ENCODE assay signal across 9 cellular contexts in the genomic region with DNA sequence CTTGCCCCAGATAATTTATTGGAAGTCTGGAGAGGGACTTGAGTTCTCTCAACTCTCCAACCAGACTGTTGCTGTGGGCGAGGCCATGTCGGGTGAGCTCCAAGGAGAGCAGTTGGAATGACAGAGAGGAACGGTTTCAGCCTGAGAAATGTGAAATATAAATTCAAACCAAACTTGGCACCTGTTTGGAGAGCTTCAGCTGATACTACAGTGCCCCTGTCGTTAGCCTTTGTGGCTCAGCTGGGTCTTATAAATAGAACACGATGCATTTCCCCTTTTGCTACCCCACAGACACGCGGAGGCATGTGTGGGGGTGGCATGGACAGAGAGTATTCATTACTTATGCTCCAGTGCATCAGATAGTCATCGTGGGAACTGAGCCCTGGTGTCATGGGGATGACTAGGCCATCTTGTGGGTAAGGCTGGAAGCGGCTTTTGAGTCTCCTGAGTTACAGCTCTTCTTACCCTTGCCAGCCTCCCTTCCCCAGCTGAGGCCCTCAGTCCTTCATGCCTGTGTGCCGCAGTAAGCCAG. TPM values are rescaled to one million over a fixed set of nuclear protein-coding genes. Genes with fewer than 3 reads are reported as not detected.
DNase-seq lines count a peak whose midpoint lies in the region; ATAC-seq, FAIRE-seq and TF ChIP-seq lines count a peak whose summit lies in the region.
"Had no signal": no experiment of that assay in that cellular context is flagged by ENCODE, and none has a peak within 500 bp of the region (broad histone marks: within the 10 kb centered on the region; RNA-seq: fewer than 3 reads in every experiment).

No MANE protein-coding gene starts in this region.

- intact Hi-C loops in ascending aorta (cut with DNase I): loop anchor here (2.0 kb wide), 1 partner anchor 24 kb away; no protein-coding TSS in a partner anchor
- intact Hi-C loops in kidney (cut with DNase I): no loop called here

- TF ChIP-seq CTCF in ascending aorta (IDR thresholded peaks at IDR 0.05): no peak
- TF ChIP-seq CTCF in kidney (IDR thresholded peaks at IDR 0.05; ENCODE audit: borderline replicate concordance, extremely low read depth, insufficient read depth): peak; percentile 39

- H3K36me3 ChIP-seq in ascending aorta (no peaks in the 10 kb centered on the region), kidney (ENCODE audit: control insufficient read depth in 1 of 2, insufficient read depth in 2 of 2, low read length in 2 of 2) (no peaks in the 10 kb centered on the region)

- H3K9me3 ChIP-seq in ascending aorta (no peaks in the 10 kb centered on the region), kidney (ENCODE audit: control insufficient read depth in 1 of 2, low read length in 2 of 2) (no peaks in the 10 kb centered on the region)

- peak overlapping the region in 1 of 2 donors; percentile 40 for H3K4me3 ChIP-seq in ascending aorta
- peak overlapping the region in 1 of 2 donors; percentile 16 for H3K4me3 ChIP-seq in kidney (ENCODE audit: low read length in 2 of 2)

- ATAC-seq in HG02981 (IDR thresholded peaks at IDR 0.05; ENCODE audit: unreplicated experiment): peak; percentile 41

- peak overlapping the region; percentile 65 to 67 for H3K27ac ChIP-seq in ascending aorta
- H3K27ac ChIP-seq in kidney (ENCODE audit: low read depth in 2 of 2, low read length in 2 of 2): peak overlapping the region; percentile 0 to 5

- no peak for FAIRE-seq in kidney (lab: Jason Lieb, UNC)
- FAIRE-seq: G401.6 had no signal

- DNase-seq in activated CD8-positive, alpha-beta memory T cell treated with anti-CD3 and anti-CD28 coated beads for 24 hours: peak; percentile 74
- no peak for DNase-seq in activated CD8-positive, alpha-beta memory T cell treated with anti-CD3 and anti-CD28 coated beads, Interleukin-2, amount 50 U/mL, for 48 hours
- DNase-seq in RPMI8226 (peak; percentile 78), ascending aorta (ENCODE audit: low spot score in 2 of 2) (peak; percentile 39 to 83), kidney (peak; percentile 78), DMS79 treated with DMSO at 0.1 percent for 48 hours (lab: John Stamatoyannopoulos, UW) (no peak)
- DNase-seq in stimulated activated CD8-positive, alpha-beta memory T cell treated with anti-CD3 and anti-CD28 coated beads, Interleukin-4, amount 100 ng/mL, for 4 hours (ENCODE audit: low read depth in 2 of 2, low spot score in 1 of 2): peak; percentile 24 to 53

- H3K4me1 ChIP-seq in ascending aorta (peaks cover 23 to 68% of the 10 kb centered on the region in 2 donors), kidney (ENCODE audit: control insufficient read depth in 1 of 2, insufficient read depth in 1 of 2, low read depth in 1 of 2, low read length in 2 of 2) (peaks cover 55 to 64% of the 10 kb centered on the region in 2 donors)

- no peak overlapping the region for H3K9ac ChIP-seq in kidney (ENCODE audit: low read length in 2 of 2)

- no peaks in the 10 kb centered on the region for H3K27me3 ChIP-seq in ascending aorta

RNA-seq across cellular contexts. Expression of a gene that starts 15.6 kb away (rescaled TPM):
- total RNA-seq in ascending aorta (89.3 TPM), kidney (58.2 TPM)
- polyA plus RNA-seq in kidney (ENCODE audit: insufficient read depth, low read depth, low replicate concordance): 10.1 TPM

Comparison
In these comparisons a context has a peak if more than half of its experiments do, and no peak if none do; other contexts are left out.
1. DNase-seq: peak in activated CD8-positive, alpha-beta memory T cell treated with anti-CD3 and anti-CD28 coated beads for 24 hours (single experiment), RPMI8226 (single experiment), ascending aorta (2 of 2), kidney (single experiment) and stimulated activated CD8-positive, alpha-beta memory T cell treated with anti-CD3 and anti-CD28 coated beads, Interleukin-4, amount 100 ng/mL, for 4 hours (2 of 2); none in activated CD8-positive, alpha-beta memory T cell treated with anti-CD3 and anti-CD28 coated beads, Interleukin-2, amount 50 U/mL, for 48 hours (single experiment) and DMS79 treated with DMSO at 0.1 percent for 48 hours (single experiment).